In genomic region chr17:66273391-66273722, GRCh38 we compare ENCODE assay signal across 1 cellular context.
TF ChIP-seq lines count a peak whose summit lies in the region.

No MANE protein-coding gene starts in this region.

TF ChIP-seq in K562, 482 proteins besides CTCF, POLR2A, EP300 and RAD21:
- TF ChIP-seq NCOA1 (IDR thresholded peaks at IDR 0.05; ENCODE audit: low read depth) = no peak
- TF ChIP-seq C11orf30 (IDR thresholded peaks at IDR 0.05; ENCODE audit: low read depth) = peak; percentile 22; the same call in 1 of the 2 replicates
- TF ChIP-seq FOSL1 (tag; conservative IDR thresholded peaks at IDR 0.05) = peak; percentile 64
- TF ChIP-seq ZFP30 (CRISPR knock-in tag; IDR thresholded peaks at IDR 0.05; ENCODE audit: borderline replicate concordance) = no peak
- TF ChIP-seq ZNF707 (CRISPR knock-in tag; conservative IDR thresholded peaks at IDR 0.05) = no peak
- TF ChIP-seq REST (CRISPR knock-in tag; IDR thresholded peaks at IDR 0.05; ENCODE audit: low read depth) = no peak
- TF ChIP-seq VEZF1 (CRISPR knock-in tag; IDR thresholded peaks at IDR 0.05) = no peak
- peak; percentile 56; the same call in 1 of the 2 replicates for TF ChIP-seq ZNF121 (CRISPR knock-in tag; conservative IDR thresholded peaks at IDR 0.05)
- TF ChIP-seq SIN3A (IDR thresholded peaks at IDR 0.05; ENCODE audit: borderline replicate concordance in 2 of 2, control insufficient read depth in 1 of 2, low read depth in 2 of 2, low read length in 2 of 2) = no peak
- no peak for TF ChIP-seq ZKSCAN1 (IDR thresholded peaks at IDR 0.05; ENCODE audit: low read depth, low read length)
- TF ChIP-seq LCOR (CRISPR knock-in tag; IDR thresholded peaks at IDR 0.05) = no peak
- TF ChIP-seq ZNF316 (IDR thresholded peaks at IDR 0.05) = peak; percentile 32
